ENCODE assay signal across 30 cellular contexts in genomic region chr1:11395616-11396015, GRCh38.
"Had no signal": no experiment of that assay in that cellular context is flagged by ENCODE, and none has a peak within 500 bp of the region (broad histone marks: within the 10 kb centered on the region; RNA-seq: fewer than 3 reads in every experiment).

No MANE protein-coding gene starts in this region.

- H3K27ac ChIP-seq: ascending aorta, SJSA1 had no signal

- H3K4me1 ChIP-seq: ascending aorta, SJSA1 had no signal

- H3K4me3 Mint-ChIP-seq: activated CD4-positive, alpha-beta T cell treated with anti-CD3 and anti-CD28 coated beads, Interleukin-2, amount 10 ng/mL, durations not matched to agents 7 days and 5 days; activated CD8-positive, alpha-beta T cell treated with anti-CD3 and anti-CD28 coated beads, Interleukin-2, amount 10 ng/mL, durations not matched to agents 7 days and 5 days; activated naive CD4-positive, alpha-beta T cell treated with anti-CD3 and anti-CD28 coated beads, Interleukin-2, amount 50 U/mL, for 24 hours; activated naive CD8-positive, alpha-beta T cell treated with anti-CD3 and anti-CD28 coated beads, Interleukin-2, amount 10 ng/mL, durations not matched to agents 7 days and 5 days; activated T-cell treated with anti-CD3 and anti-CD28 coated beads, Interleukin-2, amount 50 U/mL, for 24 hours; T-helper 1 cell treated with Interleukin-12 subunit alpha and Interleukin-12 subunit beta and Interleukin-4 antibody, amounts not matched to agents 30 μg/mL and 1 μg/mL, for 36 hours had no signal

- H3K36me3 Mint-ChIP-seq: activated naive CD4-positive, alpha-beta T cell treated with anti-CD3 and anti-CD28 coated beads, Interleukin-2, amount 50 U/mL, for 24 hours; activated naive CD8-positive, alpha-beta T cell treated with anti-CD3 and anti-CD28 coated beads, Interleukin-2, amount 10 ng/mL, durations not matched to agents 7 days and 5 days had no signal

- H3K36me3 ChIP-seq: ascending aorta, SJSA1 had no signal

- DNase-seq: activated CD4-positive, alpha-beta T cell treated with anti-CD3 and anti-CD28 coated beads, Interleukin-2, amount 10 ng/mL, durations not matched to agents 7 days and 5 days; activated CD4-positive, alpha-beta T cell treated with anti-CD3 and anti-CD28 coated beads, Interleukin-2, amount 50 U/mL, for 48 hours; activated CD8-positive, alpha-beta T cell treated with anti-CD3 and anti-CD28 coated beads, Interleukin-2, amount 10 ng/mL, durations not matched to agents 7 days and 5 days; activated gamma-delta T cell; activated naive CD4-positive, alpha-beta T cell treated with Interleukin-2 at 50 U/mL for 16 hours; activated naive CD8-positive, alpha-beta T cell treated with anti-CD3 and anti-CD28 coated beads, Interleukin-2, amount 10 ng/mL, durations not matched to agents 7 days and 5 days; activated T-cell treated with anti-CD3 and anti-CD28 coated beads, Interleukin-2, amount 50 U/mL, for 24 hours; amygdala; cerebellar nuclear complex; Karpas-422; NCI-H1105 treated with DMSO at 0.1 percent for 48 hours; NCI-H1436; NCI-H1694; NCI-H1930; NCI-H2081 treated with DMSO at 0.1 percent for 48 hours; NCI-H226; NCI-H446 treated with DMSO at 0.1 percent for 48 hours; NCI-H524; NCI-H69; NCI-H82; RPMI8226; SHP77 treated with DMSO at 0.1 percent for 48 hours; SK-N-SH had no signal

- H3K4me2 ChIP-seq: SK-N-SH had no signal

- ATAC-seq: activated CD8-positive, alpha-beta T cell treated with anti-CD3 and anti-CD28 coated beads, Interleukin-2, amount 10 ng/mL, durations not matched to agents 7 days and 5 days; Panc1 had no signal

- H3K27me3 ChIP-seq: ascending aorta had no signal

- H3K9me3 Mint-ChIP-seq: activated CD4-positive, alpha-beta T cell treated with anti-CD3 and anti-CD28 coated beads, Interleukin-2, amount 10 ng/mL, durations not matched to agents 7 days and 5 days; activated naive CD4-positive, alpha-beta T cell treated with anti-CD3 and anti-CD28 coated beads, Interleukin-2, amount 50 U/mL, for 24 hours; activated naive CD8-positive, alpha-beta T cell treated with anti-CD3 and anti-CD28 coated beads, Interleukin-2, amount 10 ng/mL, durations not matched to agents 7 days and 5 days; activated T-cell treated with anti-CD3 and anti-CD28 coated beads, Interleukin-2, amount 50 U/mL, for 24 hours; activated T-helper 2 cell treated with anti-CD3 and anti-CD28 coated beads, Interferon-gamma antibody, Interleukin-2, Interleukin-4, amounts not matched to agents 10 μg/mL and 5 μg/mL and 100 μg/mL, durations not matched to agents 14 hours and 24 hours and 36 hours; T-helper 1 cell treated with Interleukin-12 subunit alpha and Interleukin-12 subunit beta and Interleukin-4 antibody, amounts not matched to agents 30 μg/mL and 1 μg/mL, for 36 hours; T-helper 2 cell treated with Interferon-gamma antibody and Interleukin-4, amounts not matched to agents 5 μg/mL and 100 μg/mL, for 36 hours had no signal

- H3K9me3 ChIP-seq: ascending aorta, SJSA1, SK-N-SH had no signal

- H3K4me3 ChIP-seq: ascending aorta, SJSA1 had no signal

- H3K27ac Mint-ChIP-seq: activated CD4-positive, alpha-beta T cell treated with anti-CD3 and anti-CD28 coated beads, Interleukin-2, amount 10 ng/mL, durations not matched to agents 7 days and 5 days; activated CD8-positive, alpha-beta T cell treated with anti-CD3 and anti-CD28 coated beads, Interleukin-2, amount 10 ng/mL, durations not matched to agents 7 days and 5 days; activated naive CD4-positive, alpha-beta T cell treated with anti-CD3 and anti-CD28 coated beads, Interleukin-2, amount 50 U/mL, for 24 hours; activated naive CD8-positive, alpha-beta T cell treated with anti-CD3 and anti-CD28 coated beads, Interleukin-2, amount 10 ng/mL, durations not matched to agents 7 days and 5 days; activated T-cell treated with anti-CD3 and anti-CD28 coated beads, Interleukin-2, amount 50 U/mL, for 24 hours; activated T-helper 2 cell treated with anti-CD3 and anti-CD28 coated beads, Interferon-gamma antibody, Interleukin-2, Interleukin-4, amounts not matched to agents 10 μg/mL and 5 μg/mL and 100 μg/mL, durations not matched to agents 14 hours and 24 hours and 36 hours; T-helper 1 cell treated with Interleukin-12 subunit alpha and Interleukin-12 subunit beta and Interleukin-4 antibody, amounts not matched to agents 30 μg/mL and 1 μg/mL, for 36 hours; T-helper 2 cell treated with Interferon-gamma antibody and Interleukin-4, amounts not matched to agents 5 μg/mL and 100 μg/mL, for 36 hours had no signal

- H3K9ac ChIP-seq: SK-N-SH had no signal

- H3K27me3 Mint-ChIP-seq: activated naive CD4-positive, alpha-beta T cell treated with anti-CD3 and anti-CD28 coated beads, Interleukin-2, amount 50 U/mL, for 24 hours had no signal
